ENCODE assay signal across 21 cellular contexts in genomic region chr19:49231804-49232203, GRCh38.
A peak's percentile ranks its signal among the peaks of the same experiment; 100 is the strongest.
DNase-seq lines count a peak whose midpoint lies in the region; ATAC-seq, FAIRE-seq and TF ChIP-seq lines count a peak whose summit lies in the region.
"Had no signal": no experiment of that assay in that cellular context is flagged by ENCODE, and none has a peak within 500 bp of the region (broad histone marks: within the 10 kb centered on the region; RNA-seq: fewer than 3 reads in every experiment).

No MANE protein-coding gene starts in this region.

- intact Hi-C loops in activated CD4-positive, alpha-beta T cell treated with anti-CD3 and anti-CD28 coated beads for 36 hours (cut with DNase I, micrococcal nuclease): no loop called here
- intact Hi-C loops in GM12878 (cut with micrococcal nuclease; ENCODE audit: unreplicated experiment): no loop called here
- intact Hi-C loops in right lobe of liver (cut with DNase I): no loop called here

- TF ChIP-seq CTCF in GM12878 (IDR thresholded peaks at IDR 0.05 in 2 of 3, conservative IDR thresholded peaks at IDR 0.05 in 1 of 3; ENCODE audit: control insufficient read depth in 2 of 3, extremely low read depth in 1 of 3, insufficient read depth in 1 of 3, low read depth in 3 of 3, low read length in 3 of 3) (no peak), right lobe of liver (IDR thresholded peaks at IDR 0.05) (no peak)

- H3K4me3 ChIP-seq in GM12878 (no peak overlapping the region), right lobe of liver (no peak overlapping the region)
- H3K4me3 ChIP-seq: coronary artery, mucosa of descending colon, stomach, upper lobe of left lung had no signal

- H3K4me3 Mint-ChIP-seq in activated CD4-positive, alpha-beta T cell treated with anti-CD3 and anti-CD28 coated beads for 36 hours: no peak overlapping the region
- H3K4me3 Mint-ChIP-seq: activated naive CD8-positive, alpha-beta T cell treated with anti-CD3 and anti-CD28 coated beads, Interleukin-2, amount 10 ng/mL, durations not matched to agents 7 days and 5 days; brain had no signal

- TF ChIP-seq POLR2A in GM12878 (IDR thresholded peaks at IDR 0.05; ENCODE audit: low read depth, low read length): no peak
- no peak for TF ChIP-seq POLR2A in right lobe of liver (IDR thresholded peaks at IDR 0.05)

- no peak for TF ChIP-seq RAD21 in GM12878 (IDR thresholded peaks at IDR 0.05; ENCODE audit: insufficient read depth, low read depth, low read length)

- in situ Hi-C loops in GM12878 (cut with MboI): no loop called here

- H3K9me3 ChIP-seq in GM12878 (replicated peaks; ENCODE audit: control insufficient read depth, insufficient read depth, low read length): peaks cover 8% of the 10 kb centered on the region
- H3K9me3 ChIP-seq in right lobe of liver: no peaks in the 10 kb centered on the region
- H3K9me3 ChIP-seq: BE2C, mucosa of descending colon, stomach, upper lobe of left lung had no signal

- BruUV-seq in GM12878 (replicated peaks; lab: Mats Ljungman, UMichigan): no TSS peak

- H3K4me1 ChIP-seq in GM12878 (ENCODE audit: control insufficient read depth, insufficient read depth, low read length): peaks cover 13% of the 10 kb centered on the region
- H3K4me1 ChIP-seq in right lobe of liver: no peaks in the 10 kb centered on the region
- H3K4me1 ChIP-seq: BE2C, stomach, upper lobe of left lung had no signal

- H3K9ac ChIP-seq in GM12878 (ENCODE audit: control insufficient read depth, insufficient read depth, low read length): no peak overlapping the region

- H3K4me1 Mint-ChIP-seq in activated CD4-positive, alpha-beta T cell treated with anti-CD3 and anti-CD28 coated beads for 36 hours: peaks cover 13% of the 10 kb centered on the region
- H3K4me1 Mint-ChIP-seq: brain had no signal

- DNase-seq in activated CD4-positive, alpha-beta T cell treated with anti-CD3 and anti-CD28 coated beads for 36 hours: peak; percentile 26
- no peak for DNase-seq in activated CD4-positive, alpha-beta T cell treated with anti-CD3 and anti-CD28 coated beads for 4 hours
- DNase-seq in stimulated activated naive CD4-positive, alpha-beta T cell treated with Interleukin-2 at 50 U/mL for 16 hours (lab: John Stamatoyannopoulos, UW): peak; percentile 27
- no peak for DNase-seq in stimulated activated naive CD4-positive, alpha-beta T cell (lab: John Stamatoyannopoulos, UW)
- peak; percentile 46 for DNase-seq in GM12878 (ENCODE audit: low read depth, low spot score)
- DNase-seq in right lobe of liver: no peak
- DNase-seq in DMS 273 (lab: John Stamatoyannopoulos, UW; ENCODE audit: unreplicated experiment): no peak
- DNase-seq: 8988T; activated naive CD8-positive, alpha-beta T cell treated with anti-CD3 and anti-CD28 coated beads, Interleukin-2, amount 10 ng/mL, durations not matched to agents 7 days and 5 days; BE2C; GDM1; HCEC 1CT; head of caudate nucleus; mucosa of descending colon; NCI-H526 treated with DMSO at 0.1 percent for 48 hours; Right ventricle myocardium superior; stomach; upper lobe of left lung had no signal

- RAD21 ChIA-PET in GM12878 (lab: Charles Lee; ENCODE audit: unreplicated experiment): no interaction called here

- peak; percentile 66 for ATAC-seq in activated CD4-positive, alpha-beta T cell treated with anti-CD3 and anti-CD28 coated beads for 36 hours
- ATAC-seq in GM12878 (peak; percentile 87), right lobe of liver (no peak), HG02759 (IDR thresholded peaks at IDR 0.05; ENCODE audit: unreplicated experiment) (no peak)
- ATAC-seq: mucosa of descending colon had no signal

- H3K36me3 ChIP-seq in GM12878 (ENCODE audit: control insufficient read depth in 2 of 2, insufficient read depth in 2 of 2, low read length in 1 of 2) (no peaks in the 10 kb centered on the region), right lobe of liver (no peaks in the 10 kb centered on the region)
- H3K36me3 ChIP-seq: BE2C, stomach, upper lobe of left lung had no signal

- H3K27me3 ChIP-seq in GM12878 (replicated peaks in 1 of 2; ENCODE audit: control insufficient read depth in 2 of 2, insufficient read depth in 2 of 2, low read length in 1 of 2): no peaks in the 10 kb centered on the region
- H3K27me3 ChIP-seq in right lobe of liver: no peaks in the 10 kb centered on the region
- H3K27me3 ChIP-seq: stomach, upper lobe of left lung had no signal

- CTCF ChIA-PET in activated CD4-positive, alpha-beta T cell treated with anti-CD3 and anti-CD28 coated beads for 36 hours (lab: Charles Lee): no interaction called here
- CTCF ChIA-PET in GM12878 (lab: Yijun Ruan, JAX): interaction anchor here (1.2 kb wide), 1 partner anchor 69 kb away, joined by 5 read pairs; no protein-coding TSS in a partner anchor

- WGBS in GM12878 (ENCODE audit: insufficient coverage, insufficient replicate concordance, low lambda C conversion rate, missing lambda C conversion rate): 39% methylated on average over 9 of the region's 9 CpGs
- 67% methylated on average over 4 of the region's 9 CpGs for whole genome bisulfite sequencing in right lobe of liver (ENCODE audit: insufficient coverage, low coverage, low lambda C conversion rate, missing lambda C conversion rate)

- no peaks in the 10 kb centered on the region for H3K27me3 Mint-ChIP-seq in activated CD4-positive, alpha-beta T cell treated with anti-CD3 and anti-CD28 coated beads for 36 hours

- no peak for TF ChIP-seq EP300 in GM12878 (IDR thresholded peaks at IDR 0.05; ENCODE audit: borderline replicate concordance in 1 of 2, control insufficient read depth in 1 of 2, low read depth in 2 of 2, low read length in 2 of 2)

- SMC1A ChIA-PET in GM12878 (lab: Charles Lee; ENCODE audit: uncharacterized antibody, unreplicated experiment): no interaction called here

- H3K9me3 Mint-ChIP-seq in activated CD4-positive, alpha-beta T cell treated with anti-CD3 and anti-CD28 coated beads for 36 hours (ENCODE audit: low read depth): no peaks in the 10 kb centered on the region
- H3K9me3 Mint-ChIP-seq: activated naive CD8-positive, alpha-beta T cell treated with anti-CD3 and anti-CD28 coated beads, Interleukin-2, amount 10 ng/mL, durations not matched to agents 7 days and 5 days; brain had no signal

- no peak overlapping the region; the same call in 1 of the 2 replicates for H2AFZ ChIP-seq in GM12878 (ENCODE audit: control insufficient read depth, low read depth, low read length)

- H3K27ac ChIP-seq in GM12878 (ENCODE audit: control insufficient read depth, insufficient read depth) (no peak overlapping the region), right lobe of liver (no peak overlapping the region)
- H3K27ac ChIP-seq: coronary artery, stomach, upper lobe of left lung had no signal

- peak overlapping the region; percentile 71 for H3K4me2 ChIP-seq in GM12878 (ENCODE audit: control insufficient read depth, insufficient read depth)

- FAIRE-seq in GM12878 (lab: Jason Lieb, UNC): peak; percentile 52

- POLR2A ChIA-PET in activated CD4-positive, alpha-beta T cell treated with anti-CD3 and anti-CD28 coated beads for 36 hours (lab: Charles Lee): no interaction called here
- POLR2A ChIA-PET in GM12878 (lab: Charles Lee): interaction anchor here (0.9 kb wide), 1 partner anchor 98 kb away, joined by 7 read pairs; no protein-coding TSS in a partner anchor

- H3K36me3 Mint-ChIP-seq in activated CD4-positive, alpha-beta T cell treated with anti-CD3 and anti-CD28 coated beads for 36 hours (ENCODE audit: low read depth): no peaks in the 10 kb centered on the region
- H3K36me3 Mint-ChIP-seq: activated naive CD8-positive, alpha-beta T cell treated with anti-CD3 and anti-CD28 coated beads, Interleukin-2, amount 10 ng/mL, durations not matched to agents 7 days and 5 days; brain had no signal

- H3K79me2 ChIP-seq in GM12878 (ENCODE audit: control insufficient read depth, insufficient read depth, low read length): no peaks in the 10 kb centered on the region

- no peaks in the 10 kb centered on the region for H4K20me1 ChIP-seq in GM12878 (ENCODE audit: control insufficient read depth, insufficient read depth)

- H3K27ac Mint-ChIP-seq in activated CD4-positive, alpha-beta T cell treated with anti-CD3 and anti-CD28 coated beads for 36 hours: no peak overlapping the region
- H3K27ac Mint-ChIP-seq: activated naive CD8-positive, alpha-beta T cell treated with anti-CD3 and anti-CD28 coated beads, Interleukin-2, amount 10 ng/mL, durations not matched to agents 7 days and 5 days; brain had no signal

TF ChIP-seq in GM12878, 131 proteins besides CTCF, POLR2A, EP300 and RAD21:
- TF ChIP-seq BCL11A (IDR thresholded peaks at IDR 0.05; ENCODE audit: low read depth, low read length) (0 out of 2 replicates have a peak, but pooled peaks have one; percentile 35), RBBP5 (conservative IDR thresholded peaks at IDR 0.05) (no peak), MEF2B (IDR thresholded peaks at IDR 0.05; ENCODE audit: partially characterized antibody, poor library complexity, severe bottlenecking) (peak; percentile 17), EGR1 (IDR thresholded peaks at IDR 0.05; ENCODE audit: borderline replicate concordance in 1 of 2, low read depth in 2 of 2, low read length in 2 of 2) (peak in 1 of 2 experiments; percentile 31; a peak in 1 of 3 replicates), STAT3 (IDR thresholded peaks at IDR 0.05; ENCODE audit: low read depth, low read length) (no peak), IKZF2 (IDR thresholded peaks at IDR 0.05) (peak; percentile 10 to 16; a peak in 3 of 4 replicates), FOXK2 (IDR thresholded peaks at IDR 0.05) (no peak), CREM (IDR thresholded peaks at IDR 0.05; ENCODE audit: low read depth) (peak; percentile 25; the same call in 1 of the 2 replicates), ZNF24 (IDR thresholded peaks at IDR 0.05) (peak; percentile 97), EED (IDR thresholded peaks at IDR 0.05; ENCODE audit: low read depth) (peak; percentile 86), IKZF1 (conservative IDR thresholded peaks at IDR 0.05) (0 out of 2 replicates have a peak, but pooled peaks have one; percentile 32), NFIC (IDR thresholded peaks at IDR 0.05; ENCODE audit: low read depth, low read length) (peak; percentile 17; the same call in 1 of the 2 replicates), ZNF622 (IDR thresholded peaks at IDR 0.05) (no peak)

Comparison
In these comparisons a context has a peak if more than half of its experiments do, and no peak if none do; other contexts are left out.
1. DNase-seq: peak in activated CD4-positive, alpha-beta T cell treated with anti-CD3 and anti-CD28 coated beads for 36 hours (single experiment), stimulated activated naive CD4-positive, alpha-beta T cell treated with Interleukin-2 at 50 U/mL for 16 hours (single experiment) and GM12878 (single experiment); none in activated CD4-positive, alpha-beta T cell treated with anti-CD3 and anti-CD28 coated beads for 4 hours (0 of 2), stimulated activated naive CD4-positive, alpha-beta T cell (0 of 6), right lobe of liver (0 of 3) and DMS 273 (single experiment).
2. ATAC-seq: peak in activated CD4-positive, alpha-beta T cell treated with anti-CD3 and anti-CD28 coated beads for 36 hours (single experiment) and GM12878 (single experiment); none in right lobe of liver (0 of 4) and HG02759 (single experiment).